In the genomic region with DNA sequence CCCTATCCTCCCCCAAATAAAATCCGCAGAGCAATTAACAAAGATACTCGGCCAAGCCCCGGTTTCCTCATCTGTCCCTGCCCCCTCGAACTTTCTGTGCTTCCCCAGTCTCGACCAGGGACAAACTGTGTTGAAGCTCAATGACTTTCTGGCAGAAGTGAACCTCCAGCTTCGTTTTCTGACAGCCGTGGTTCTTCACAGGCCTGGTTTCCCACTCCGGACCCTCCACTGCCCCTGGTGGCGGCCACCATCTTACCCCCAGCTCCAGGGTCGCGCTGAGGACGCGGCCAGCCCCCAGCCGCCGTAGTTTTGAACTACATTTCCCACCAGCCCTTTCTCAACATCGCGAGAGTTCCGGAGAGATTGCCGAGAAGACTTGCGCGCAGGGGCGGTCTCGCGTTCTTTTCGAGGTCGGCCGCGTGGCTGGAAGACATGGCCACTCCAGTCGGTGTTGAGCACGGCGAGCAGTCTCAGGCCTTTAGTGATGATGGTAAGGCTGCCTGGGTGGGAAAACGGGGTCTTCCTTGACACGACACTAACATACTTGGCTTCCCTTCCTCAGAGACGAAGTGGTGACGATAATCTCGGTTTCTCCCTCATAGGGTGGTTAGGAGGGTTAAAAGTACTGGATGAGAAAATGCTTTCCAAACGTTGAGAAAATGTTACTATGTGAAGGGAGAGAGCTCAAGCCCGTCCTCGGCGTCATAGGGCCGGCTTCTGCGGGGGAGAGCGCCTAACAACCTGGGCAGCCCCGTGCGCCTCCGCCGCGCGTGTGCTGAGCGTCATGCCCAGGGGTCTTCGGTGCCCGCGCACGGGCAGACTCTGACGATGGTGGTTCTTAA, we compare ENCODE assay signal across 8 cellular contexts. TPM values are rescaled to one million over a fixed set of nuclear protein-coding genes. Genes with fewer than 3 reads are reported as not detected.
DNase-seq lines count a peak whose midpoint lies in the region; FAIRE-seq and TF ChIP-seq lines count a peak whose summit lies in the region.

No MANE protein-coding gene starts in this region.

- H3K4me3 Mint-ChIP-seq in H9 (peak overlapping the region; percentile 97 to 98), neural crest cell (peak overlapping the region; percentile 99)

- no peaks in the 10 kb centered on the region for H3K27me3 ChIP-seq in H9 (ENCODE audit: insufficient read depth, low read length)
- no peaks in the 10 kb centered on the region for H3K27me3 ChIP-seq in stomach

- peaks cover 35% of the 10 kb centered on the region for H3K79me2 ChIP-seq in H9 (ENCODE audit: insufficient read depth, low read length)

- no peak overlapping the region for H2BK12ac ChIP-seq in H9 (ENCODE audit: insufficient read length, low read depth, low read length)

- H3K4me1 Mint-ChIP-seq in H9 (peaks cover 27 to 43% of the 10 kb centered on the region in 2 experiments), neural crest cell (peaks cover 71% of the 10 kb centered on the region)

- H3K79me1 ChIP-seq in H9 (ENCODE audit: insufficient read depth, low read depth, low read length, poor library complexity, severe bottlenecking): peaks cover 2% of the 10 kb centered on the region

- H3K36me3 ChIP-seq in stomach: peaks cover 0 to 14% (median 9%) of the 10 kb centered on the region in 4 donors

- no peak overlapping the region for H2BK5ac ChIP-seq in H9 (ENCODE audit: insufficient read length, low read length)

- WGBS in H9 (ENCODE audit: extremely low coverage, insufficient read length, low lambda C conversion rate): no CpG with 5 or more reads among the region's 55 CpGs
- WGBS in stomach, 5 donors: 0 to 1% (median 0%) methylated on average over 52 to 55 of the region's 55 CpGs

- H3K4me2 ChIP-seq in H9 (ENCODE audit: insufficient read depth, insufficient read length, low read length): peak overlapping the region; percentile 95

- no peak overlapping the region for H4K91ac ChIP-seq in H9 (ENCODE audit: insufficient read length, low read depth, low read length)

- peak; percentile 99 for DNase-seq in H9
- DNase-seq in M059J (ENCODE audit: low read depth): peak; percentile 93
- peak; percentile 70 for DNase-seq in activated gamma-delta T cell (lab: John Stamatoyannopoulos, UW)
- peak; percentile 93 to 98 for DNase-seq in foreskin fibroblast
- peak; percentile 98 for DNase-seq in neural crest cell (ENCODE audit: low read depth, low spot score)
- peak; percentile 95 for DNase-seq in stomach

- H2BK15ac ChIP-seq in H9 (ENCODE audit: low read depth, low read length): no peak overlapping the region

- H3K36me3 Mint-ChIP-seq in H9 (ENCODE audit: insufficient read depth in 1 of 3, low read depth in 3 of 3) (peaks cover 31 to 48% (median 40%) of the 10 kb centered on the region in 3 experiments), neural crest cell (ENCODE audit: low read depth) (peaks cover 9% of the 10 kb centered on the region)

- H4K20me1 ChIP-seq in H9 (ENCODE audit: control insufficient read depth, insufficient read depth, insufficient read length): no peaks in the 10 kb centered on the region

- no peak for TF ChIP-seq EP300 in stomach (IDR thresholded peaks at IDR 0.05)

- intact Hi-C loops in stomach (cut with DNase I; ENCODE audit: low total_unique reads): no loop called here

- no peak overlapping the region for H3K23ac ChIP-seq in H9 (ENCODE audit: insufficient read length, low read depth, low read length)

- FAIRE-seq in G401.6 (lab: Jason Lieb, UNC): peak; percentile 82

- no peak overlapping the region for H2BK120ac ChIP-seq in H9 (ENCODE audit: low read depth, low read length, poor library complexity, severe bottlenecking)

- no peak overlapping the region for H2BK20ac ChIP-seq in H9 (ENCODE audit: low read depth, low read length, poor library complexity, severe bottlenecking)

- H2AK5ac ChIP-seq in H9 (ENCODE audit: insufficient read length, low read length): no peak overlapping the region

- H3K4me3 ChIP-seq in foreskin fibroblast (ENCODE audit: low read depth in 1 of 2, low read length in 2 of 2) (peak overlapping the region; percentile 80 to 90), stomach (peak overlapping the region; percentile 70 to 86 (median 80))

- TF ChIP-seq POLR2A in Raji (IDR thresholded peaks at IDR 0.05; ENCODE audit: insufficient read depth, low read depth, low read length) (peak; percentile 99), stomach (IDR thresholded peaks at IDR 0.05) (peak in 2 of 4 donors; percentile 51 to 86)

- H3K9ac ChIP-seq in H9 (ENCODE audit: extremely low read depth, insufficient read length, low read length): peak overlapping the region; percentile 95

- H3K27ac ChIP-seq in H9 (ENCODE audit: insufficient read length, low read depth, low read length): no peak overlapping the region
- peak overlapping the region; percentile 87 to 91 (median 91) for H3K27ac ChIP-seq in stomach

- H3K27ac Mint-ChIP-seq in H9 (peak overlapping the region; percentile 96 to 100 (median 98)), neural crest cell (ENCODE audit: unreplicated experiment) (peak overlapping the region; percentile 100)

- H3K4ac ChIP-seq in H9 (ENCODE audit: low read depth, low read length): no peak overlapping the region; the same call in 1 of the 2 replicates

- H3K27me3 Mint-ChIP-seq in H9 (ENCODE audit: low read depth) (no peaks in the 10 kb centered on the region; the same call in 1 of the 2 replicates), neural crest cell (ENCODE audit: low read depth) (no peaks in the 10 kb centered on the region)

- no peak overlapping the region for H2AFZ ChIP-seq in H9 (ENCODE audit: low read length)

- peak; percentile 78 for TF ChIP-seq CTCF in H9 (conservative IDR thresholded peaks at IDR 0.05)
- TF ChIP-seq CTCF in foreskin fibroblast (IDR thresholded peaks at IDR 0.05; ENCODE audit: low read depth, low read length): peak; percentile 53
- peak; percentile 77 for TF ChIP-seq CTCF in neural crest cell (conservative IDR thresholded peaks at IDR 0.05)
- peak in 4 of 7 experiments; percentile 19 to 64 (median 45) for TF ChIP-seq CTCF in stomach (IDR thresholded peaks at IDR 0.05)

- peaks cover 6% of the 10 kb centered on the region for H3K23me2 ChIP-seq in H9 (ENCODE audit: insufficient read length, low read depth, low read length, poor library complexity, severe bottlenecking)

- no peak overlapping the region for H4K8ac ChIP-seq in H9 (replicated peaks; ENCODE audit: insufficient read length, low read depth, low read length)

- H3K9me3 ChIP-seq in H9 (ENCODE audit: control insufficient read depth, low read depth, low read length): no peaks in the 10 kb centered on the region
- H3K9me3 ChIP-seq in stomach: no peaks in the 10 kb centered on the region

- H3K9me3 Mint-ChIP-seq in H9 (no peaks in the 10 kb centered on the region; a peak in 1 of 5 replicates), neural crest cell (no peaks in the 10 kb centered on the region)

- H4K5ac ChIP-seq in H9 (ENCODE audit: insufficient read length, low read depth, low read length): no peak overlapping the region

- H3K4me1 ChIP-seq in H9 (ENCODE audit: insufficient read depth, low read length) (no peaks in the 10 kb centered on the region), stomach (peaks cover 36 to 62% (median 48%) of the 10 kb centered on the region in 4 donors)

- no peak overlapping the region for H3T11ph ChIP-seq in H9 (ENCODE audit: low read length)

- no peak overlapping the region for H3K56ac ChIP-seq in H9 (ENCODE audit: insufficient read length, low read depth, low read length)

- H3K18ac ChIP-seq in H9 (ENCODE audit: insufficient read length, low read depth, low read length): peak overlapping the region; percentile 86

- peak overlapping the region; percentile 92 for H3K14ac ChIP-seq in H9 (ENCODE audit: insufficient read depth, low read length)

RNA-seq across cellular contexts. Expression of a gene that starts 17.7 kb away (rescaled TPM):
- total RNA-seq in H9 (2021) (0.42 and 0.46 TPM in 2 replicates), neural crest cell (0.41 and 0.75 TPM in 2 replicates), stomach (1 to 10 TPM in 1 of 5 donors, under 1 TPM in 1, not detected in 3; 0.72 to 5.7 TPM)
- 0.02 and 1.4 TPM in 2 replicates for total RNA-seq in M059J (2014; rRNA removed; shearing (Covaris generic))
- polyA plus RNA-seq in stomach: 10 to 100 TPM in 1 of 3 donors, 1 to 10 TPM in 2; 3.6 to 12.2 (median 4.2) TPM

RNA-seq across cellular contexts. Expression of a gene that starts 20.1 kb away (rescaled TPM):
- total RNA-seq in H9 (2021) (2.4 and 2.8 TPM in 2 replicates), neural crest cell (8.6 and 8.7 TPM in 2 replicates), stomach (10 to 100 TPM in 3 of 5 donors, 1 to 10 TPM in 1, not detected in 1; 6.8 to 40.4 (median 28.4) TPM)
- total RNA-seq in M059J (2014; rRNA removed; shearing (Covaris generic)): 0.62 TPM in 1 of 2 replicates, not detected in the other
- 100 to 1,000 TPM in 1 of 3 donors, 10 to 100 TPM in 1, 1 to 10 TPM in 1; 9.9 to 101 (median 65.1) TPM for polyA plus RNA-seq in stomach

RNA-seq across cellular contexts. Expression of a gene that starts 28.1 kb away (rescaled TPM):
- total RNA-seq in H9 (2021) (0.37 and 0.46 TPM in 2 replicates), neural crest cell (4.5 and 5.1 TPM in 2 replicates), stomach (10 to 100 TPM in 2 of 5 donors, 1 to 10 TPM in 3; 1.2 to 17.8 (median 3.6) TPM)
- 2.1 and 5.9 TPM in 2 replicates for total RNA-seq in M059J (2014; rRNA removed; shearing (Covaris generic))
- polyA plus RNA-seq in stomach: 10 to 100 TPM in 1 of 3 donors, 1 to 10 TPM in 2; 3.9 to 17.1 (median 5.5) TPM

RNA-seq across cellular contexts. Expression of a gene that starts 56.4 kb away (rescaled TPM):
- total RNA-seq in H9 (2021) (17.1 and 19.7 TPM in 2 replicates), neural crest cell (2.0 and 3.6 TPM in 2 replicates), stomach (100 to 1,000 TPM in 2 of 5 donors, 10 to 100 TPM in 3; 16.9 to 175 (median 43.8) TPM)
- total RNA-seq in M059J (2014; rRNA removed; shearing (Covaris generic)): 18.1 and 23.2 TPM in 2 replicates
- polyA plus RNA-seq in stomach: 10 to 100 TPM in 1 of 3 donors, 1 to 10 TPM in 2; 4.6 to 17.5 (median 9.2) TPM
